In genomic region chr2:241635756-241636155, GRCh38 we compare ENCODE assay signal across 8 cellular contexts. TPM values are rescaled to one million over a fixed set of nuclear protein-coding genes. Genes with fewer than 3 reads are reported as not detected.
DNase-seq lines count a peak whose midpoint lies in the region; ATAC-seq and TF ChIP-seq lines count a peak whose summit lies in the region.

No MANE protein-coding gene starts in this region.

- peak overlapping the region; percentile 47 for H3K14ac ChIP-seq in IMR-90 (replicated peaks; ENCODE audit: low read depth, low read length)

- peak overlapping the region; percentile 76; the same call in 1 of the 2 replicates for H3K23ac ChIP-seq in IMR-90 (ENCODE audit: low read depth, low read length)

- peak overlapping the region; percentile 2 for H2BK5ac ChIP-seq in IMR-90 (ENCODE audit: low read depth, low read length, poor library complexity, severe bottlenecking)

- peak overlapping the region; percentile 57 for H3K56ac ChIP-seq in IMR-90 (ENCODE audit: extremely low read depth, insufficient read depth, low read length)

- H4K91ac ChIP-seq in IMR-90 (ENCODE audit: insufficient read depth, low read depth, low read length): no peak overlapping the region

- WGBS in IMR-90 (ENCODE audit: extremely low coverage in 2 of 2, insufficient read length in 1 of 2), 2 experiments: 0% methylated on average over 1 of the region's 6 CpGs; no CpG with 5 or more reads in 1 of the 2 experiments
- 20% methylated on average over 6 of the region's 6 CpGs for WGBS in mammary epithelial cell (ENCODE audit: low coverage, missing lambda C conversion rate)

- H3K4ac ChIP-seq in IMR-90 (ENCODE audit: low read depth, low read length): peak overlapping the region; percentile 60

- H3K36me3 ChIP-seq in IMR-90 (ENCODE audit: control insufficient read depth, insufficient read depth, low read length) (peaks cover 27% of the 10 kb centered on the region), mammary epithelial cell (ENCODE audit: insufficient read depth, low read length) (peaks cover 17% of the 10 kb centered on the region), muscle layer of colon (ENCODE audit: insufficient read depth, low read length) (peaks cover 34% of the 10 kb centered on the region)

- peak overlapping the region; percentile 77 for H3K9ac ChIP-seq in IMR-90 (ENCODE audit: low read depth, low read length)
- peak overlapping the region; percentile 69 for H3K9ac ChIP-seq in mammary epithelial cell (ENCODE audit: insufficient read depth, low read length)
- H3K9ac ChIP-seq in muscle layer of colon (ENCODE audit: low read length): peak overlapping the region; percentile 55

- no peak overlapping the region; the same call in 1 of the 2 replicates for H2AK5ac ChIP-seq in IMR-90 (ENCODE audit: low read depth, low read length)

- no peak overlapping the region for H2AFZ ChIP-seq in IMR-90 (replicated peaks; ENCODE audit: low read length, poor library complexity)
- no peak overlapping the region for H2AFZ ChIP-seq in mammary epithelial cell (ENCODE audit: low read depth, low read length)

- H2AK9ac ChIP-seq in IMR-90 (replicated peaks; ENCODE audit: low read depth, low read length, poor library complexity): peak overlapping the region; percentile 53

- no peak overlapping the region for H3K18ac ChIP-seq in IMR-90 (ENCODE audit: low read depth, low read length)

- H3K27me3 ChIP-seq in AG04450 (ENCODE audit: control insufficient read depth, insufficient read depth, low read length): no peaks in the 10 kb centered on the region
- no peaks in the 10 kb centered on the region for H3K27me3 ChIP-seq in IMR-90 (ENCODE audit: control insufficient read depth, insufficient read depth, low read length)
- no peaks in the 10 kb centered on the region for H3K27me3 ChIP-seq in mammary epithelial cell (ENCODE audit: insufficient read depth, low read length)
- no peaks in the 10 kb centered on the region for H3K27me3 ChIP-seq in muscle layer of colon (ENCODE audit: control insufficient read depth in 1 of 2, insufficient read depth in 2 of 2, low read length in 2 of 2)

- ATAC-seq in IMR-90 (ENCODE audit: low read depth): no peak
- ATAC-seq in HG03039 (IDR thresholded peaks at IDR 0.05; ENCODE audit: unreplicated experiment): no peak
- ATAC-seq in GM21619 (IDR thresholded peaks at IDR 0.05; ENCODE audit: unreplicated experiment): no peak

- dilution Hi-C loops in IMR-90 (cut with HindIII; ENCODE audit: low sequenced_read_pairs, unreplicated experiment): no loop called here
- dilution Hi-C loops in mammary epithelial cell (cut with HindIII; ENCODE audit: low sequenced_read_pairs): no loop called here

- no peak overlapping the region for H2BK120ac ChIP-seq in IMR-90 (ENCODE audit: low read depth, low read length)

- H4K20me1 ChIP-seq in IMR-90 (ENCODE audit: insufficient read depth, low read length) (peaks cover 55% of the 10 kb centered on the region), mammary epithelial cell (ENCODE audit: insufficient read depth, low read length) (no peaks in the 10 kb centered on the region)

- intact Hi-C loops in IMR-90 (cut with micrococcal nuclease) (loop anchor here (5.0 kb wide), 2 partner anchors 128 to 278 kb away; partner anchors contain the start of genes FARP2 and STK25), mammary epithelial cell (cut with micrococcal nuclease) (loop anchor here (2.0 to 5.0 kb wide), 3 partner anchors 51 to 278 kb away; partner anchors contain the start of genes DTYMK and FARP2)

- no peak for DNase-seq in AG04450 (ENCODE audit: low read depth, low spot score)
- no peak for DNase-seq in IMR-90
- DNase-seq in mammary epithelial cell: peak; percentile 12
- DNase-seq in NCI-H69 (lab: John Stamatoyannopoulos, UW): no peak
- DNase-seq in KG1 (lab: John Stamatoyannopoulos, UW): no peak

- no peak for TF ChIP-seq RAD21 in IMR-90 (IDR thresholded peaks at IDR 0.05; ENCODE audit: low read length)

- H3K4me2 ChIP-seq in IMR-90 (ENCODE audit: low read depth, low read length): peak overlapping the region; percentile 79
- H3K4me2 ChIP-seq in mammary epithelial cell (ENCODE audit: insufficient read depth, low read depth, low read length): peak overlapping the region; percentile 91

- H3K4me1 ChIP-seq in IMR-90 (ENCODE audit: control insufficient read depth, insufficient read depth, low read length) (peaks cover 4% of the 10 kb centered on the region; the same call in 1 of the 2 replicates), mammary epithelial cell (ENCODE audit: insufficient read depth, low read length) (peaks cover 12% of the 10 kb centered on the region), muscle layer of colon (ENCODE audit: insufficient read depth, low read length) (peaks cover 45% of the 10 kb centered on the region)

- in situ Hi-C loops in IMR-90 (cut with MboI; ENCODE audit: low sequenced_read_pairs) (no loop called here), mammary epithelial cell (cut with MboI; ENCODE audit: low sequenced_read_pairs in 2 of 2) (no loop called here)

- H4K5ac ChIP-seq in IMR-90 (ENCODE audit: low read depth, low read length): no peak overlapping the region

- POLR2A ChIA-PET in AG04450 (lab: Yijun Ruan, JAX) (interaction anchor here (0.6 to 0.7 kb wide), 2 partner anchors 346 to 364 kb away, joined by 5 to 7 read pairs; no protein-coding TSS in a partner anchor), IMR-90 (lab: Charles Lee; ENCODE audit: unreplicated experiment) (no interaction called here)

- peaks cover 90% of the 10 kb centered on the region for H3K79me2 ChIP-seq in mammary epithelial cell (ENCODE audit: insufficient read depth, low read length)

- no TSS peak for BruUV-seq in IMR-90 (replicated peaks; lab: Mats Ljungman, UMichigan)
- TSS peak; percentile 17 for BruUV-seq in mammary epithelial cell (replicated peaks; lab: Mats Ljungman, UMichigan)

- H3K9me3 ChIP-seq in AG04450 (ENCODE audit: control insufficient read depth, insufficient read depth, low read length) (peaks cover 5% of the 10 kb centered on the region; the same call in 1 of the 2 replicates), IMR-90 (ENCODE audit: control insufficient read depth, insufficient read depth, low read length) (no peaks in the 10 kb centered on the region), mammary epithelial cell (replicated peaks; ENCODE audit: insufficient read depth, low read length) (no peaks in the 10 kb centered on the region), muscle layer of colon (ENCODE audit: low read length) (no peaks in the 10 kb centered on the region)

- no peak overlapping the region for H4K8ac ChIP-seq in IMR-90 (ENCODE audit: low read depth in 2 of 2, low read length in 2 of 2)

- H2BK20ac ChIP-seq in IMR-90 (ENCODE audit: low read depth, low read length): no peak overlapping the region

- no peak for TF ChIP-seq CTCF in AG04450 (IDR thresholded peaks at IDR 0.05; ENCODE audit: low read depth, low read length)
- no peak for TF ChIP-seq CTCF in IMR-90 (conservative IDR thresholded peaks at IDR 0.05; ENCODE audit: low read depth, low read length)
- no peak for TF ChIP-seq CTCF in mammary epithelial cell (conservative IDR thresholded peaks at IDR 0.05 in 1 of 2, IDR thresholded peaks at IDR 0.05 in 1 of 2; ENCODE audit: extremely low read depth in 1 of 2, insufficient read depth in 1 of 2, low read depth in 1 of 2, low read length in 2 of 2)

- TF ChIP-seq POLR2A in IMR-90 (IDR thresholded peaks at IDR 0.05; ENCODE audit: low read depth, low read length): no peak

- H3K4me3 ChIP-seq in AG04450 (ENCODE audit: low read depth, low read length) (peak overlapping the region; percentile 71), IMR-90 (ENCODE audit: insufficient read depth, low read depth, low read length) (peak overlapping the region; percentile 100), mammary epithelial cell (replicated peaks in 1 of 3; ENCODE audit: insufficient read depth in 1 of 3, low read depth in 2 of 3, low read length in 3 of 3) (peak overlapping the region; percentile 94 to 96 (median 94)), muscle layer of colon (ENCODE audit: low read depth in 1 of 2, low read length in 2 of 2) (peak overlapping the region; percentile 76 to 80)

- CTCF ChIA-PET in AG04450 (lab: Charles Lee): no interaction called here
- CTCF ChIA-PET in IMR-90 (lab: Yijun Ruan, JAX): no interaction called here
- CTCF ChIA-PET in mammary epithelial cell (lab: Charles Lee; ENCODE audit: low non-redundant PET): no interaction called here

- peaks cover 14% of the 10 kb centered on the region for H3K9me1 ChIP-seq in IMR-90 (ENCODE audit: insufficient read depth, low read length)

- H3K27ac ChIP-seq in AG04450 (ENCODE audit: low read depth, low read length) (no peak overlapping the region), IMR-90 (ENCODE audit: insufficient read depth, low read length) (peak overlapping the region; percentile 53; the same call in 1 of the 2 replicates), mammary epithelial cell (ENCODE audit: insufficient read depth, low read depth, low read length) (peak overlapping the region; percentile 55), muscle layer of colon (ENCODE audit: low read depth, low read length) (peak overlapping the region; percentile 40)

- H2BK15ac ChIP-seq in IMR-90 (ENCODE audit: low read depth, low read length): no peak overlapping the region

- peaks cover 37 to 82% of the 10 kb centered on the region in 2 experiments for H3K79me1 ChIP-seq in IMR-90 (ENCODE audit: low read depth in 1 of 2, low read length in 2 of 2)

RNA-seq across cellular contexts. Expression of gene THAP4, which starts 1.2 kb away (rescaled TPM):
- polyA plus RNA-seq in AG04450 (2011; rRNA removed): 23.7 and 34.1 TPM in 2 replicates
- polyA minus RNA-seq in AG04450 (2011; rRNA and poly(A)+ RNA removed): 31.1 and 47.8 TPM in 2 replicates
- total RNA-seq in IMR-90 (2012; rRNA removed): 33.9 and 42.2 TPM in 2 replicates
- 55.1 and 60.3 TPM in 2 replicates for polyA plus RNA-seq in IMR-90 (2012; rRNA removed)
- polyA plus RNA-seq in IMR-90 (2012; cell fraction: cytosol; rRNA removed): 53.0 and 64.7 TPM in 2 replicates
- polyA plus RNA-seq in IMR-90 (2012; cell fraction: nucleus; rRNA removed; ENCODE audit: low replicate concordance): 20.5 and 32.9 TPM in 2 replicates
- total RNA-seq in mammary epithelial cell: 10 to 100 TPM; 35.8 to 61.1 TPM
- 47.5 TPM for polyA plus RNA-seq in mammary epithelial cell
- polyA minus RNA-seq in mammary epithelial cell: 28.6 TPM

RNA-seq across cellular contexts. Expression of gene ATG4B, which starts 1.7 kb away (rescaled TPM):
- polyA plus RNA-seq in AG04450 (2011; rRNA removed) (82.4 and 98.2 TPM in 2 replicates), IMR-90 (2012; rRNA removed) (98.4 and 113 TPM in 2 replicates), mammary epithelial cell (97.2 TPM)
- 94.4 and 144 TPM in 2 replicates for polyA minus RNA-seq in AG04450 (2011; rRNA and poly(A)+ RNA removed)
- total RNA-seq in IMR-90 (2012; rRNA removed) (102 and 146 TPM in 2 replicates), mammary epithelial cell (10 to 100 TPM; 70.3 to 81.0 TPM)
- polyA plus RNA-seq in IMR-90 (2012; cell fraction: cytosol; rRNA removed): 52.3 and 78.0 TPM in 2 replicates
- 374 and 431 TPM in 2 replicates for polyA plus RNA-seq in IMR-90 (2012; cell fraction: nucleus; rRNA removed; ENCODE audit: low replicate concordance)
- 75.8 TPM for polyA minus RNA-seq in mammary epithelial cell

RNA-seq across cellular contexts. Expression of gene DTYMK, which starts 50.9 kb away (rescaled TPM):
- 28.4 and 29.6 TPM in 2 replicates for polyA plus RNA-seq in AG04450 (2011; rRNA removed)
- polyA minus RNA-seq in AG04450 (2011; rRNA and poly(A)+ RNA removed): 9.9 and 10.1 TPM in 2 replicates
- 31.7 and 32.8 TPM in 2 replicates for total RNA-seq in IMR-90 (2012; rRNA removed)
- polyA plus RNA-seq in IMR-90 (2012; rRNA removed): 50.1 and 50.5 TPM in 2 replicates
- polyA plus RNA-seq in IMR-90 (2012; cell fraction: cytosol; rRNA removed): 40.6 and 60.0 TPM in 2 replicates
- polyA plus RNA-seq in IMR-90 (2012; cell fraction: nucleus; rRNA removed; ENCODE audit: low replicate concordance): 20.9 and 27.0 TPM in 2 replicates
- 10 to 100 TPM; 10.5 to 49.3 TPM for total RNA-seq in mammary epithelial cell
- 52.8 TPM for polyA plus RNA-seq in mammary epithelial cell
- polyA minus RNA-seq in mammary epithelial cell: 23.0 TPM
